In genomic region chr2:196454492-196454891, GRCh38 we compare ENCODE assay signal across 7 cellular contexts.
"Had no signal": no experiment of that assay in that cellular context is flagged by ENCODE, and none has a peak within 500 bp of the region (broad histone marks: within the 10 kb centered on the region; RNA-seq: fewer than 3 reads in every experiment).

No MANE protein-coding gene starts in this region.

- DNase-seq: IMR-90, KBM-7, KG1 had no signal

- H3K9ac ChIP-seq: KMS-11 had no signal

- H3K27ac ChIP-seq: HL-60, KMS-11 had no signal

- H3K4me3 ChIP-seq: K562 had no signal

- ATAC-seq: K562 had no signal

- FAIRE-seq: HTR-8/SVneo, K562 had no signal
